ENCODE assay signal across 10 cellular contexts in genomic region chr1:12088607-12089006, GRCh38. TPM values are rescaled to one million over a fixed set of nuclear protein-coding genes. Genes with fewer than 3 reads are reported as not detected.
DNase-seq lines count a peak whose midpoint lies in the region; ATAC-seq and TF ChIP-seq lines count a peak whose summit lies in the region.
"Had no signal": no experiment of that assay in that cellular context is flagged by ENCODE, and none has a peak within 500 bp of the region (broad histone marks: within the 10 kb centered on the region; RNA-seq: fewer than 3 reads in every experiment).

No MANE protein-coding gene starts in this region.

- H3K4me3 Mint-ChIP-seq in activated CD8-positive, alpha-beta T cell treated with anti-CD3 and anti-CD28 coated beads for 36 hours, result peak overlapping the region; percentile 25
- no peak overlapping the region for H3K4me3 Mint-ChIP-seq in dendritic cell treated with granulocyte-macrophage colony-stimulating factor and Interleukin-4, amounts not matched to agents 40 ng/mL and 50 ng/mL, for 4 days

- POLR2A ChIA-PET in activated CD8-positive, alpha-beta T cell treated with anti-CD3 and anti-CD28 coated beads for 36 hours (lab: Charles Lee), result interaction anchor here (0.6 to 2.9 kb wide), 7 partner anchors 15 to 213 kb away, joined by 3 to 27 read pairs (median 3); partner anchors contain the start of gene MIIP

- TF ChIP-seq CTCF in activated CD8-positive, alpha-beta T cell treated with anti-CD3 and anti-CD28 coated beads for 36 hours (IDR thresholded peaks at IDR 0.05), result no peak

- H3K36me3 Mint-ChIP-seq in activated CD8-positive, alpha-beta T cell treated with anti-CD3 and anti-CD28 coated beads for 36 hours (ENCODE audit: low read depth), result peaks cover 7% of the 10 kb centered on the region
- no peaks in the 10 kb centered on the region for H3K36me3 Mint-ChIP-seq in dendritic cell treated with granulocyte-macrophage colony-stimulating factor and Interleukin-4, amounts not matched to agents 40 ng/mL and 50 ng/mL, for 4 days (ENCODE audit: low read depth)

- ATAC-seq in activated CD8-positive, alpha-beta T cell treated with anti-CD3 and anti-CD28 coated beads for 36 hours, result peak; percentile 62
- ATAC-seq in GM18498 (IDR thresholded peaks at IDR 0.05; ENCODE audit: unreplicated experiment), result no peak

- peak; percentile 18 for DNase-seq in stimulated activated CD4-positive, alpha-beta T cell treated with anti-CD3 and anti-CD28 coated beads, Interleukin-4, amount 100 ng/mL, for 24 hours
- DNase-seq in stimulated activated CD4-positive, alpha-beta T cell treated with anti-CD3 and anti-CD28 coated beads, Interleukin-12 subunit alpha, Interleukin-12 subunit beta, amount 100 ng/mL, for 4 hours, result no peak
- DNase-seq in activated CD8-positive, alpha-beta T cell treated with anti-CD3 and anti-CD28 coated beads for 36 hours, result peak; percentile 77
- DNase-seq in NCI-H1694 treated with DMSO at 0.1 percent for 48 hours (lab: John Stamatoyannopoulos, UW), result no peak
- DNase-seq in NCI-H1092 treated with DMSO at 0.1 percent for 48 hours (lab: John Stamatoyannopoulos, UW), result no peak
- DNase-seq in NCI-H2196 treated with DMSO at 0.1 percent for 48 hours (lab: John Stamatoyannopoulos, UW; ENCODE audit: unreplicated experiment), result no peak
- DNase-seq: SIG-M5 had no signal

- peak overlapping the region; percentile 90 for H3K27ac Mint-ChIP-seq in activated CD8-positive, alpha-beta T cell treated with anti-CD3 and anti-CD28 coated beads for 36 hours
- peak overlapping the region; percentile 64 for H3K27ac Mint-ChIP-seq in dendritic cell treated with granulocyte-macrophage colony-stimulating factor and Interleukin-4, amounts not matched to agents 40 ng/mL and 50 ng/mL, for 4 days

- peaks cover 14% of the 10 kb centered on the region for H3K9me3 Mint-ChIP-seq in activated CD8-positive, alpha-beta T cell treated with anti-CD3 and anti-CD28 coated beads for 36 hours
- peaks cover 9% of the 10 kb centered on the region for H3K9me3 Mint-ChIP-seq in dendritic cell treated with granulocyte-macrophage colony-stimulating factor and Interleukin-4, amounts not matched to agents 40 ng/mL and 50 ng/mL, for 4 days

- intact Hi-C loops in activated CD8-positive, alpha-beta T cell treated with anti-CD3 and anti-CD28 coated beads for 36 hours (cut with micrococcal nuclease), result no loop called here
- intact Hi-C loops in dendritic cell treated with granulocyte-macrophage colony-stimulating factor and Interleukin-4, amounts not matched to agents 40 ng/mL and 50 ng/mL, for 4 days (cut with micrococcal nuclease), result no loop called here

- peaks cover 37% of the 10 kb centered on the region for H3K4me1 Mint-ChIP-seq in activated CD8-positive, alpha-beta T cell treated with anti-CD3 and anti-CD28 coated beads for 36 hours (ENCODE audit: low read depth)
- peaks cover 30% of the 10 kb centered on the region for H3K4me1 Mint-ChIP-seq in dendritic cell treated with granulocyte-macrophage colony-stimulating factor and Interleukin-4, amounts not matched to agents 40 ng/mL and 50 ng/mL, for 4 days (ENCODE audit: low read depth)

- no peaks in the 10 kb centered on the region for H3K27me3 Mint-ChIP-seq in activated CD8-positive, alpha-beta T cell treated with anti-CD3 and anti-CD28 coated beads for 36 hours
- no peaks in the 10 kb centered on the region for H3K27me3 Mint-ChIP-seq in dendritic cell treated with granulocyte-macrophage colony-stimulating factor and Interleukin-4, amounts not matched to agents 40 ng/mL and 50 ng/mL, for 4 days

- CTCF ChIA-PET in activated CD8-positive, alpha-beta T cell treated with anti-CD3 and anti-CD28 coated beads for 36 hours (lab: Charles Lee), result interaction anchor here (0.8 to 2.5 kb wide), 5 partner anchors 9 to 36 kb away, joined by 4 to 21 read pairs (median 4); no protein-coding TSS in a partner anchor

RNA-seq across cellular contexts. Expression of gene TNFRSF8, which starts 25.5 kb away (rescaled TPM):
- total RNA-seq in activated CD8-positive, alpha-beta T cell treated with anti-CD3 and anti-CD28 coated beads for 36 hours, result 1 to 10 TPM; 1.5 to 1.8 TPM
- total RNA-seq: G401 had no signal

Comparison
In these comparisons a context has a peak if more than half of its experiments do, and no peak if none do; other contexts are left out.
1. DNase-seq: peak in stimulated activated CD4-positive, alpha-beta T cell treated with anti-CD3 and anti-CD28 coated beads, Interleukin-4, amount 100 ng/mL, for 24 hours (single experiment) and activated CD8-positive, alpha-beta T cell treated with anti-CD3 and anti-CD28 coated beads for 36 hours (single experiment); none in stimulated activated CD4-positive, alpha-beta T cell treated with anti-CD3 and anti-CD28 coated beads, Interleukin-12 subunit alpha, Interleukin-12 subunit beta, amount 100 ng/mL, for 4 hours (single experiment), NCI-H1694 treated with DMSO at 0.1 percent for 48 hours (single experiment), NCI-H1092 treated with DMSO at 0.1 percent for 48 hours (single experiment) and NCI-H2196 treated with DMSO at 0.1 percent for 48 hours (single experiment).